17 cellular contexts compared by ENCODE assay signal in the genomic region with DNA sequence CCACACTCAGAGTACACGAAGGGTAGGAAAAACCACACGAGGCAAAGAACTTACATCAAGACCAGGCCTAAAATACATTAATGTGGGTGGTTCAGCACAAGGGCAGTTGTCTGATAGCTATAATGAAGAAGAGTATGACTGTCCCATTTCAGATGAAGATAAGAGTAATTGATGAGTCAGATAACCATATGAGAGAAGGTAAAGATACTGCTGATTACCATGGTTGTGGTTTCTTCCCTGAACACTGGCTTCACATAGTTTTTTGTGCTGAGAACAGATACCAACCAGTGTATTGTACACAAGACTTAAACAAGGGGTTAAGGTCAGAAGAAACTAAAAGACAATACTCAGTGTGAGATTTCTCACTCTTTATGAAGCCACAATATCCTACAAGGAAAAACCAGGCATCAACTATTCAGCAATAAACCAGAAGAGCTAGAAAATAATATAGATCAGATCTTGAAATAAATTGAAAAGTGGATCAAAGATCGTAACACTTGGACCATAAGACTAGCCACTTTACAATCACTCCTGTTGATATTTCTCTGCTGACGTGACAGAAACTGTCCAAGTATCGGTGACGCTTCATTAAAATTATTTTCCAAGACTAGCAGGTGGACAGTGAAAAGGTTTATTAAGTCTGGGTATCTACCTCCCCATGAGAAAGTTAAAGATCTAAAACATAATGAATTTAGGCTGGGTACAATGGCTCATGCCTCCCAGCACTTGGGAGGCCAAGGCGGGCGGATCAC. TPM values are rescaled to one million over a fixed set of nuclear protein-coding genes. Genes with fewer than 3 reads are reported as not detected.
DNase-seq lines count a peak whose midpoint lies in the region; ATAC-seq and TF ChIP-seq lines count a peak whose summit lies in the region.
"Had no signal": no experiment of that assay in that cellular context is flagged by ENCODE, and none has a peak within 500 bp of the region (broad histone marks: within the 10 kb centered on the region; RNA-seq: fewer than 3 reads in every experiment).

No MANE protein-coding gene starts in this region.

- H3K36me3 ChIP-seq in DND-41 (ENCODE audit: insufficient read depth, low read length) (peaks cover 65% of the 10 kb centered on the region), mucosa of descending colon (ENCODE audit: low read depth) (no peaks in the 10 kb centered on the region)
- H3K36me3 ChIP-seq: esophagus muscularis mucosa had no signal

- H3K4me1 ChIP-seq in DND-41 (ENCODE audit: insufficient read depth, low read length) (no peaks in the 10 kb centered on the region), mucosa of descending colon (ENCODE audit: low read depth) (peaks cover 6% of the 10 kb centered on the region)

- no peak overlapping the region for H3K4me3 ChIP-seq in DND-41 (ENCODE audit: low read depth in 1 of 2, low read length in 2 of 2)
- no peak overlapping the region for H3K4me3 ChIP-seq in mucosa of descending colon
- H3K4me3 ChIP-seq: esophagus muscularis mucosa, SJSA1, tibial nerve had no signal

- peaks cover 100% of the 10 kb centered on the region for H3K79me2 ChIP-seq in DND-41 (ENCODE audit: insufficient read depth, low read length)

- H3K4me2 ChIP-seq in DND-41 (ENCODE audit: insufficient read depth, low read length), result no peak overlapping the region

- peaks cover 40% of the 10 kb centered on the region for H3K4me1 Mint-ChIP-seq in activated T-helper 17 cell treated with anti-CD3 and anti-CD28 coated beads, Interleukin-2, amount 50 U/mL, for 72 hours

- H3K9ac ChIP-seq in DND-41 (ENCODE audit: low read depth, low read length), result no peak overlapping the region

- no peak overlapping the region for H2AFZ ChIP-seq in DND-41 (ENCODE audit: low read depth, low read length)

- no peaks in the 10 kb centered on the region for H3K9me3 Mint-ChIP-seq in activated T-helper 17 cell treated with anti-CD3 and anti-CD28 coated beads, Interleukin-2, amount 50 U/mL, for 72 hours
- H3K9me3 Mint-ChIP-seq: activated B cell treated with CpG ODN at 0.5 μM for 24 hours had no signal

- H4K20me1 ChIP-seq in DND-41 (ENCODE audit: insufficient read depth, low read length), result peaks cover 94% of the 10 kb centered on the region

- TF ChIP-seq CTCF in DND-41 (IDR thresholded peaks at IDR 0.05; ENCODE audit: borderline replicate concordance, extremely low read depth, low read length, poor library complexity, severe bottlenecking) (no peak), mucosa of descending colon (IDR thresholded peaks at IDR 0.05) (no peak)

- DNase-seq in DND-41, result no peak
- DNase-seq in M059J (ENCODE audit: low read depth), result peak; percentile 42
- no peak for DNase-seq in mucosa of descending colon
- DNase-seq in stimulated activated CD4-positive, alpha-beta T cell treated with anti-CD3 and anti-CD28 coated beads, Interleukin-4, amount 100 ng/mL, for 24 hours, result no peak
- DNase-seq in HPDE6-E6E7 (ENCODE audit: extremely low spot score), result no peak
- DNase-seq: activated B cell treated with CpG ODN at 0.5 μM for 24 hours; activated effector memory CD4-positive, alpha-beta T cell treated with anti-CD3 and anti-CD28 coated beads, Interleukin-2, amount 50 U/mL, for 16 hours; cerebellar nuclear complex; hypothalamus; NCI-H187 treated with DMSO at 0.1 percent for 48 hours; stimulated activated CD4-positive, alpha-beta T cell treated with anti-CD3 and anti-CD28 coated beads, Interleukin-12 subunit alpha, Interleukin-12 subunit beta, amount 100 ng/mL, for 4 hours had no signal

- no peaks in the 10 kb centered on the region for H3K9me3 ChIP-seq in DND-41 (ENCODE audit: insufficient read depth, low read length, severe bottlenecking)
- no peaks in the 10 kb centered on the region for H3K9me3 ChIP-seq in mucosa of descending colon
- H3K9me3 ChIP-seq: esophagus muscularis mucosa, SJSA1, tibial nerve had no signal

- peaks cover 79% of the 10 kb centered on the region for H3K36me3 Mint-ChIP-seq in activated T-helper 17 cell treated with anti-CD3 and anti-CD28 coated beads, Interleukin-2, amount 50 U/mL, for 72 hours (ENCODE audit: low read depth)

- intact Hi-C loops in mucosa of descending colon (cut with DNase I, micrococcal nuclease), result no loop called here

- no peaks in the 10 kb centered on the region for H3K27me3 Mint-ChIP-seq in activated T-helper 17 cell treated with anti-CD3 and anti-CD28 coated beads, Interleukin-2, amount 50 U/mL, for 72 hours
- H3K27me3 Mint-ChIP-seq: activated B cell treated with CpG ODN at 0.5 μM for 24 hours had no signal

- no peak overlapping the region for H3K27ac ChIP-seq in DND-41 (ENCODE audit: low read length)
- H3K27ac ChIP-seq: esophagus muscularis mucosa, SJSA1, tibial nerve had no signal

- H3K27ac Mint-ChIP-seq in activated T-helper 17 cell treated with anti-CD3 and anti-CD28 coated beads, Interleukin-2, amount 50 U/mL, for 72 hours, result peak overlapping the region; percentile 72

- peak overlapping the region; percentile 62 for H3K4me3 Mint-ChIP-seq in activated T-helper 17 cell treated with anti-CD3 and anti-CD28 coated beads, Interleukin-2, amount 50 U/mL, for 72 hours
- H3K4me3 Mint-ChIP-seq: activated B cell treated with CpG ODN at 0.5 μM for 24 hours had no signal

- ATAC-seq in DND-41 (ENCODE audit: insufficient read depth, low read depth) (0 out of 3 replicates have a peak, but pooled peaks have one; percentile 22), mucosa of descending colon (peak; percentile 27), GM21717 (IDR thresholded peaks at IDR 0.05; ENCODE audit: unreplicated experiment) (no peak), HG03342 (IDR thresholded peaks at IDR 0.05; ENCODE audit: unreplicated experiment) (no peak)
- peak; percentile 97 for ATAC-seq in activated T-helper 17 cell treated with anti-CD3 and anti-CD28 coated beads, Interleukin-2, amount 50 U/mL, for 72 hours (replicated peaks)

- H3K27me3 ChIP-seq in DND-41 (ENCODE audit: insufficient read depth, low read length, poor library complexity), result no peaks in the 10 kb centered on the region
- H3K27me3 ChIP-seq: esophagus muscularis mucosa, SJSA1, tibial nerve had no signal

RNA-seq across cellular contexts. Expression of a gene that starts 28.6 kb away (rescaled TPM):
- 38.6 and 60.2 TPM in 2 replicates for total RNA-seq in M059J (2014; rRNA removed; shearing (Covaris generic))
- 100 to 1,000 TPM; 109 to 114 TPM for total RNA-seq in activated T-helper 17 cell treated with anti-CD3 and anti-CD28 coated beads, Interleukin-2, amount 50 U/mL, for 72 hours
- total RNA-seq in mucosa of descending colon, result 100 to 1,000 TPM; 116 to 135 (median 127) TPM

Comparison
In these comparisons a context has a peak if more than half of its experiments do, and no peak if none do; other contexts are left out.
1. ATAC-seq: peak in DND-41 (single experiment), activated T-helper 17 cell treated with anti-CD3 and anti-CD28 coated beads, Interleukin-2, amount 50 U/mL, for 72 hours (single experiment) and mucosa of descending colon (single experiment); none in GM21717 (single experiment) and HG03342 (single experiment).